Comparison of ENCODE assay signal across 14 cellular contexts in genomic region chr4:88614058-88614457, GRCh38. TPM values are rescaled to one million over a fixed set of nuclear protein-coding genes. Genes with fewer than 3 reads are reported as not detected.
DNase-seq lines count a peak whose midpoint lies in the region; ATAC-seq and TF ChIP-seq lines count a peak whose summit lies in the region.
"Had no signal": no experiment of that assay in that cellular context is flagged by ENCODE, and none has a peak within 500 bp of the region (broad histone marks: within the 10 kb centered on the region; RNA-seq: fewer than 3 reads in every experiment).

No MANE protein-coding gene starts in this region.

- TF ChIP-seq CTCF in left ventricle myocardium inferior (IDR thresholded peaks at IDR 0.05; ENCODE audit: borderline replicate concordance) (no peak), ovary (IDR thresholded peaks at IDR 0.05) (no peak)

- TF ChIP-seq EP300 in ovary (IDR thresholded peaks at IDR 0.05): no peak

- H3K4me3 ChIP-seq in left ventricle myocardium inferior: no peak overlapping the region
- no peak overlapping the region for H3K4me3 ChIP-seq in muscle layer of duodenum (ENCODE audit: low read depth in 1 of 2, low read length in 2 of 2)
- H3K4me3 ChIP-seq in ovary: no peak overlapping the region
- H3K4me3 ChIP-seq: body of pancreas, prostate gland had no signal

- 93 to 96% (median 95%) methylated on average over 1 of the region's 1 CpG for whole genome bisulfite sequencing in ovary, 3 donors

- H3K27me3 Mint-ChIP-seq in activated naive CD8-positive, alpha-beta T cell: no peaks in the 10 kb centered on the region

- H3K27ac ChIP-seq in left ventricle myocardium inferior (replicated peaks): peak overlapping the region; percentile 84
- H3K27ac ChIP-seq in muscle layer of duodenum (ENCODE audit: low read length): peak overlapping the region; percentile 79
- no peak overlapping the region for H3K27ac ChIP-seq in ovary
- H3K27ac ChIP-seq: prostate gland had no signal

- no peak overlapping the region for H3K4me3 Mint-ChIP-seq in activated naive CD8-positive, alpha-beta T cell

- H3K36me3 ChIP-seq in left ventricle myocardium inferior: peaks cover 5% of the 10 kb centered on the region
- no peaks in the 10 kb centered on the region for H3K36me3 ChIP-seq in muscle layer of duodenum (ENCODE audit: control insufficient read depth in 1 of 2, insufficient read depth in 2 of 2, low read length in 2 of 2)
- no peaks in the 10 kb centered on the region for H3K36me3 ChIP-seq in ovary
- H3K36me3 ChIP-seq: BE2C, prostate gland had no signal

- peaks cover 89% of the 10 kb centered on the region for H3K4me1 Mint-ChIP-seq in activated naive CD8-positive, alpha-beta T cell (ENCODE audit: low read depth)

- H3K36me3 Mint-ChIP-seq in activated naive CD8-positive, alpha-beta T cell: peaks cover 20% of the 10 kb centered on the region

- ATAC-seq in Right ventricle myocardium superior (ENCODE audit: poor library complexity): no peak
- ATAC-seq in HG03039 (IDR thresholded peaks at IDR 0.05; ENCODE audit: unreplicated experiment): no peak

- H3K4me1 ChIP-seq in left ventricle myocardium inferior: peaks cover 97% of the 10 kb centered on the region
- H3K4me1 ChIP-seq in muscle layer of duodenum (ENCODE audit: control insufficient read depth in 1 of 2, insufficient read depth in 2 of 2, low read length in 2 of 2): peaks cover 13 to 33% of the 10 kb centered on the region in 2 donors
- peaks cover 9% of the 10 kb centered on the region for H3K4me1 ChIP-seq in ovary (ENCODE audit: insufficient read depth)

- DNase-seq in left ventricle myocardium inferior: no peak
- no peak for DNase-seq in Right ventricle myocardium superior
- no peak for DNase-seq in ovary
- no peak for DNase-seq in LoVo (ENCODE audit: low spot score)
- no peak for DNase-seq in DMS153 treated with DMSO at 0.1 percent for 48 hours (lab: John Stamatoyannopoulos, UW; ENCODE audit: unreplicated experiment)
- DNase-seq: BE2C, hypothalamus, left colon, SIG-M5 had no signal

- H3K27me3 ChIP-seq in left ventricle myocardium inferior (ENCODE audit: low read depth): no peaks in the 10 kb centered on the region
- H3K27me3 ChIP-seq in muscle layer of duodenum (ENCODE audit: low read depth, low read length): no peaks in the 10 kb centered on the region
- no peaks in the 10 kb centered on the region for H3K27me3 ChIP-seq in ovary
- H3K27me3 ChIP-seq: BE2C, body of pancreas had no signal

- no peaks in the 10 kb centered on the region for H3K9me3 ChIP-seq in left ventricle myocardium inferior (replicated peaks)
- H3K9me3 ChIP-seq in muscle layer of duodenum (ENCODE audit: control insufficient read depth in 1 of 2, low read length in 2 of 2): no peaks in the 10 kb centered on the region
- H3K9me3 ChIP-seq in ovary: no peaks in the 10 kb centered on the region
- H3K9me3 ChIP-seq: BE2C, body of pancreas, prostate gland had no signal

- no peaks in the 10 kb centered on the region for H3K9me3 Mint-ChIP-seq in activated naive CD8-positive, alpha-beta T cell (ENCODE audit: low read depth)

- intact Hi-C loops in left ventricle myocardium inferior (cut with micrococcal nuclease): no loop called here
- intact Hi-C loops in Right ventricle myocardium superior (cut with DNase I): no loop called here
- intact Hi-C loops in ovary (cut with DNase I): no loop called here

- TF ChIP-seq POLR2A in ovary (IDR thresholded peaks at IDR 0.05): no peak

- H3K27ac Mint-ChIP-seq in activated naive CD8-positive, alpha-beta T cell: peak overlapping the region; percentile 95

RNA-seq across cellular contexts. Expression of gene HERC3, which starts 21.8 kb away (rescaled TPM):
- 56.8 TPM for total RNA-seq in left ventricle myocardium inferior
- 49.7 TPM for total RNA-seq in Right ventricle myocardium superior
- 10 to 100 TPM; 22.2 to 30.9 (median 24.9) TPM for total RNA-seq in ovary
- 10 to 100 TPM; 10.3 to 23.8 TPM for polyA plus RNA-seq in ovary

Comparison
In these comparisons a context has a peak if more than half of its experiments do, and no peak if none do; other contexts are left out.
1. H3K27ac ChIP-seq: peak in left ventricle myocardium inferior (single experiment) and muscle layer of duodenum (single experiment); none in ovary (0 of 2).